9 cellular contexts compared by ENCODE assay signal in the genomic region with DNA sequence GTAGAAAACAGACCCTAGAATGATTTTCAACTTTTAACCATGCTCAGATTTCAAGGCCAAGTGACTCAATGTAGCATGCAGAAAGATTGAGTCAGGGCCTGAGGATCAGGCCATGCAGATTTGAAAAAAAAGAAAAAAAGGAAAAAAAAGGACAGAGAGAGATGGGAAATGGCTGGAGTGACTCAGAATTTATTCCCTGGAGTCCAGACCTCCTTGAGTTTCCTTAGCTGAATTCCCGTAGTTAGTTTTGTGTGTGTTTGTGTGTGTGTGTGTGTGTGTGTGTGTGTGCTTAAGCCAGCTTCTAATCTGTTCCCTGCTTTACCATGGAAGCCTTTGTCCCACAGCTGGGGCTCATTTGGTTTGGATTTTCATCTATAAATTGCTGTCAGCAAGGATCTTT.
DNase-seq lines count a peak whose midpoint lies in the region; ATAC-seq and TF ChIP-seq lines count a peak whose summit lies in the region.
"Had no signal": no experiment of that assay in that cellular context is flagged by ENCODE, and none has a peak within 500 bp of the region (broad histone marks: within the 10 kb centered on the region; RNA-seq: fewer than 3 reads in every experiment).

No MANE protein-coding gene starts in this region.

- peak; percentile 88 to 93 for ATAC-seq in right cardiac atrium
- no peak for ATAC-seq in HG03565 (IDR thresholded peaks at IDR 0.05; ENCODE audit: unreplicated experiment)

- peak overlapping the region; percentile 51 for H3K4me2 ChIP-seq in smooth muscle cell

- H3F3A ChIP-seq in smooth muscle cell (ENCODE audit: low read depth) = peaks cover 8% of the 10 kb centered on the region

- no peaks in the 10 kb centered on the region for H3K4me1 ChIP-seq in right cardiac atrium (ENCODE audit: control insufficient read depth, insufficient read depth, low read length)
- H3K4me1 ChIP-seq in smooth muscle cell (ENCODE audit: low read depth) = peaks cover 14% of the 10 kb centered on the region

- DNase-seq in GOT3 (lab: John Stamatoyannopoulos, UW) = peak; percentile 13
- DNase-seq in astrocyte of the cerebellum (ENCODE audit: low read depth) = peak; percentile 81
- DNase-seq in right cardiac atrium = peak in 2 of 3 donors; percentile 7 to 36
- peak; percentile 5 for DNase-seq in smooth muscle cell (lab: John Stamatoyannopoulos, UW; ENCODE audit: unreplicated experiment)
- no peak for DNase-seq in NCI-H1417 treated with DMSO at 0.1 percent for 48 hours (lab: John Stamatoyannopoulos, UW)
- no peak for DNase-seq in UCSD-AML1 (lab: John Stamatoyannopoulos, UW; ENCODE audit: unreplicated experiment)
- no peak for DNase-seq in posterior cingulate gyrus
- DNase-seq: activated naive CD4-positive, alpha-beta T cell had no signal

- no peak overlapping the region for H2AFZ ChIP-seq in smooth muscle cell (ENCODE audit: low read depth)

- H3K4me3 ChIP-seq in astrocyte of the cerebellum (ENCODE audit: low read depth, low read length) (no peak overlapping the region), right cardiac atrium (ENCODE audit: low read length) (no peak overlapping the region), smooth muscle cell (no peak overlapping the region)

- no peaks in the 10 kb centered on the region for H3K36me3 ChIP-seq in smooth muscle cell (ENCODE audit: low read depth)

- H3K9ac ChIP-seq in smooth muscle cell (ENCODE audit: low read depth) = no peak overlapping the region

- no peaks in the 10 kb centered on the region for H3K79me2 ChIP-seq in smooth muscle cell (ENCODE audit: low read depth)

- H4K20me1 ChIP-seq in smooth muscle cell (ENCODE audit: low read depth) = no peaks in the 10 kb centered on the region

- in situ Hi-C loops in astrocyte of the cerebellum (cut with HindIII; ENCODE audit: low sequenced_read_pairs) = no loop called here

- H3K27ac ChIP-seq in right cardiac atrium (ENCODE audit: low read length) (no peak overlapping the region), smooth muscle cell (ENCODE audit: low read depth) (peak overlapping the region; percentile 85)

- H3K9me3 ChIP-seq in right cardiac atrium (ENCODE audit: control insufficient read depth, low read length) = no peaks in the 10 kb centered on the region
- H3K9me3 ChIP-seq in smooth muscle cell (replicated peaks; ENCODE audit: low read depth) = no peaks in the 10 kb centered on the region

- no peak for TF ChIP-seq CTCF in astrocyte of the cerebellum (IDR thresholded peaks at IDR 0.05; ENCODE audit: low read depth, low read length, missing control alignments)
- no peak for TF ChIP-seq CTCF in smooth muscle cell (IDR thresholded peaks at IDR 0.05; ENCODE audit: borderline replicate concordance, insufficient read depth, poor library complexity, severe bottlenecking)

- WGBS in right cardiac atrium = 33% methylated on average over 1 of the region's 1 CpG
- WGBS in smooth muscle cell (ENCODE audit: low lambda C conversion rate) = 11% methylated on average over 1 of the region's 1 CpG

- intact Hi-C loops in right cardiac atrium (cut with DNase I) = no loop called here
- intact Hi-C loops in posterior cingulate gyrus (cut with DNase I) = no loop called here

- H3K27me3 ChIP-seq in right cardiac atrium (ENCODE audit: control insufficient read depth, insufficient read depth) = no peaks in the 10 kb centered on the region
- no peaks in the 10 kb centered on the region for H3K27me3 ChIP-seq in smooth muscle cell (ENCODE audit: low read depth)

Comparison
In these comparisons a context has a peak if more than half of its experiments do, and no peak if none do; other contexts are left out.
1. DNase-seq: peak in GOT3 (single experiment), astrocyte of the cerebellum (single experiment), right cardiac atrium (2 of 3) and smooth muscle cell (single experiment); none in NCI-H1417 treated with DMSO at 0.1 percent for 48 hours (single experiment), UCSD-AML1 (single experiment) and posterior cingulate gyrus (0 of 10).